9 cellular contexts compared by ENCODE assay signal in the genomic region with DNA sequence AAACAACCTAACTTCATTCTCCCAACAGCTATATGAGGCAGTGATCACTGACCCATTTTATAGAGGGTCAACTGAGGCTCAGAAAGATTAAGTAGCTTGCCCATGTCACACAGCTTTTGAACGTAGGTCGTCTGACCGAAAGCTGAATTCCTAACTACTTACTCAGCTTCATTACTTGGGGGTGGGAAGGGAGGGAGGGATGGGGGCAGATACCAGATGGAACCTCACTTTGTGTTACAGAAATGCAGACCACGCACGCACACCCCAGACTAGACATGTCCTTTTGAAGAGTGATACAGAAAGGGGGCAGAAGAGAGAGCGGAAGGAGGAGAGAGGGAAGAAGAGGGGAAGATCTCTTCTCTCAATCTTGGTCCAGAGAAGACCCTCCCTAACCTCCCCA. TPM values are rescaled to one million over a fixed set of nuclear protein-coding genes. Genes with fewer than 3 reads are reported as not detected.
DNase-seq lines count a peak whose midpoint lies in the region; ATAC-seq and TF ChIP-seq lines count a peak whose summit lies in the region.
"Had no signal": no experiment of that assay in that cellular context is flagged by ENCODE, and none has a peak within 500 bp of the region (broad histone marks: within the 10 kb centered on the region; RNA-seq: fewer than 3 reads in every experiment).

No MANE protein-coding gene starts in this region.

- intact Hi-C loops in spleen (cut with DNase I; ENCODE audit: low total_unique reads), result no loop called here

- no peaks in the 10 kb centered on the region for H3K9me3 ChIP-seq in spleen

- H3K4me3 Mint-ChIP-seq in activated T-helper 17 cell treated with anti-CD3 and anti-CD28 coated beads, Interleukin-2, amount 50 U/mL, for 72 hours, result peak overlapping the region; percentile 67

- DNase-seq in AG04449 (ENCODE audit: low read depth, low spot score) (peak; percentile 17), GM12864 (ENCODE audit: low read depth) (no peak), kidney epithelial cell (ENCODE audit: low read depth) (peak; percentile 52), spleen (no peak), middle frontal gyrus (ENCODE audit: extremely low spot score, low spot score) (no peak)

- ATAC-seq in activated T-helper 17 cell treated with anti-CD3 and anti-CD28 coated beads, Interleukin-2, amount 50 U/mL, for 72 hours (replicated peaks), result no peak
- ATAC-seq in GM18861 (IDR thresholded peaks at IDR 0.05; ENCODE audit: unreplicated experiment) (no peak), GM18868 (IDR thresholded peaks at IDR 0.05; ENCODE audit: unreplicated experiment) (no peak)

- TF ChIP-seq CTCF in AG04449 (IDR thresholded peaks at IDR 0.05; ENCODE audit: insufficient read depth, low read length, missing control alignments) (no peak), GM12864 (IDR thresholded peaks at IDR 0.05; ENCODE audit: low read depth, low read length, missing control alignments) (peak; percentile 1), kidney epithelial cell (IDR thresholded peaks at IDR 0.05; ENCODE audit: insufficient read depth, low read length, poor library complexity, severe bottlenecking) (no peak), spleen (IDR thresholded peaks at IDR 0.05 in 8 of 11, conservative IDR thresholded peaks at IDR 0.05 in 3 of 11) (no peak)

- no peak for TF ChIP-seq POLR2A in spleen (IDR thresholded peaks at IDR 0.05)

- 67 to 81% (median 77%) methylated on average over 6 of the region's 6 CpGs for WGBS in spleen, 5 donors

- H3K4me1 Mint-ChIP-seq in activated T-helper 17 cell treated with anti-CD3 and anti-CD28 coated beads, Interleukin-2, amount 50 U/mL, for 72 hours, result no peaks in the 10 kb centered on the region

- H3K36me3 Mint-ChIP-seq in activated T-helper 17 cell treated with anti-CD3 and anti-CD28 coated beads, Interleukin-2, amount 50 U/mL, for 72 hours (ENCODE audit: low read depth), result no peaks in the 10 kb centered on the region

- H3K9me3 Mint-ChIP-seq in activated T-helper 17 cell treated with anti-CD3 and anti-CD28 coated beads, Interleukin-2, amount 50 U/mL, for 72 hours, result no peaks in the 10 kb centered on the region

- H3K27me3 ChIP-seq in kidney epithelial cell (ENCODE audit: control insufficient read depth, insufficient read depth, low read length), result peaks cover 8% of the 10 kb centered on the region
- H3K27me3 ChIP-seq in spleen (replicated peaks in 1 of 7), result peaks cover 0 to 67% (median 22%) of the 10 kb centered on the region in 7 donors

- H3K27ac ChIP-seq in spleen, result no peak overlapping the region

- POLR2A ChIA-PET in AG04449 (lab: Yijun Ruan, JAX), result interaction anchor here (1.6 kb wide), 1 partner anchor 10 kb away, joined by 7 read pairs; no protein-coding TSS in a partner anchor

- CTCF ChIA-PET in AG04449 (lab: Yijun Ruan, JAX), result interaction anchor here (1.0 to 5.8 kb wide), 12 partner anchors 11 to 367 kb away, joined by 4 to 41 read pairs (median 9); a partner anchor contains a TSS

- H3K36me3 ChIP-seq in kidney epithelial cell (ENCODE audit: control insufficient read depth, insufficient read depth, low read length), result no peaks in the 10 kb centered on the region
- no peaks in the 10 kb centered on the region for H3K36me3 ChIP-seq in spleen

- H3K4me1 ChIP-seq in spleen, result peaks cover 21 to 50% (median 47%) of the 10 kb centered on the region in 6 donors

- peaks cover 9% of the 10 kb centered on the region for H3K27me3 Mint-ChIP-seq in activated T-helper 17 cell treated with anti-CD3 and anti-CD28 coated beads, Interleukin-2, amount 50 U/mL, for 72 hours

- H3K4me3 ChIP-seq in AG04449 (ENCODE audit: low read depth, low read length) (peak overlapping the region; percentile 70), GM12864 (ENCODE audit: low read depth, low read length) (no peak overlapping the region), kidney epithelial cell (ENCODE audit: low read depth, low read length) (no peak overlapping the region), spleen (no peak overlapping the region)

- no peak overlapping the region for H3K27ac Mint-ChIP-seq in activated T-helper 17 cell treated with anti-CD3 and anti-CD28 coated beads, Interleukin-2, amount 50 U/mL, for 72 hours

RNA-seq across cellular contexts. Expression of a gene that starts 2.3 kb away (rescaled TPM):
- total RNA-seq in activated T-helper 17 cell treated with anti-CD3 and anti-CD28 coated beads, Interleukin-2, amount 50 U/mL, for 72 hours, result 1 to 10 TPM in 1 of 2 donors, under 1 TPM in 1; 0.24 to 4.5 TPM
- 1.5 and 2.6 TPM in 2 replicates for total RNA-seq in kidney epithelial cell
- total RNA-seq in spleen, result 1 to 10 TPM in 5 of 7 donors, under 1 TPM in 2; 0.82 to 5.1 (median 2.7) TPM
- 1 to 10 TPM in 1 of 3 donors, under 1 TPM in 2; 0.52 to 1.4 (median 0.57) TPM for polyA plus RNA-seq in spleen

RNA-seq across cellular contexts. Expression of a gene that starts 53.9 kb away (rescaled TPM):
- 1 to 10 TPM in 1 of 2 donors, under 1 TPM in 1; 0.84 to 1.8 TPM for total RNA-seq in activated T-helper 17 cell treated with anti-CD3 and anti-CD28 coated beads, Interleukin-2, amount 50 U/mL, for 72 hours
- 29.4 and 31.8 TPM in 2 replicates for total RNA-seq in kidney epithelial cell
- total RNA-seq in spleen, result 1 to 10 TPM; 1.2 to 5.0 (median 4.1) TPM
- 1 to 10 TPM in 2 of 3 donors, under 1 TPM in 1; 0.74 to 2.0 (median 1.4) TPM for polyA plus RNA-seq in spleen
- total RNA-seq: skeletal muscle tissue had no signal

RNA-seq across cellular contexts. Expression of a gene that starts 58.1 kb away (rescaled TPM):
- not detected for total RNA-seq in activated T-helper 17 cell treated with anti-CD3 and anti-CD28 coated beads, Interleukin-2, amount 50 U/mL, for 72 hours
- total RNA-seq in kidney epithelial cell (9.2 and 10.8 TPM in 2 replicates), spleen (10 to 100 TPM in 5 of 7 donors, 1 to 10 TPM in 2; 4.7 to 22.0 (median 12.4) TPM)
- 10 to 100 TPM in 2 of 3 donors, 1 to 10 TPM in 1; 9.5 to 25.6 (median 14.4) TPM for polyA plus RNA-seq in spleen

Comparison
In these comparisons a context has a peak if more than half of its experiments do, and no peak if none do; other contexts are left out.
1. DNase-seq: peak in AG04449 (single experiment) and kidney epithelial cell (single experiment); none in GM12864 (single experiment), spleen (single experiment) and middle frontal gyrus (single experiment).
2. RNA of a gene that starts 58.1 kb away (total RNA-seq): 4.7 to 22.0 TPM in spleen and 9.2 to 10.8 TPM in kidney epithelial cell; not detected in activated T-helper 17 cell treated with anti-CD3 and anti-CD28 coated beads, Interleukin-2, amount 50 U/mL, for 72 hours; every median in the first group is over 4 times any median in the second.